Comparison of ENCODE assay signal across 19 cellular contexts in genomic region chr4:169634975-169635374, GRCh38. TPM values are rescaled to one million over a fixed set of nuclear protein-coding genes. Genes with fewer than 3 reads are reported as not detected.
DNase-seq lines count a peak whose midpoint lies in the region; ATAC-seq and TF ChIP-seq lines count a peak whose summit lies in the region.
"Had no signal": no experiment of that assay in that cellular context is flagged by ENCODE, and none has a peak within 500 bp of the region (broad histone marks: within the 10 kb centered on the region; RNA-seq: fewer than 3 reads in every experiment).

No MANE protein-coding gene starts in this region.

- BruUV-seq in Calu3 (replicated peaks; lab: Mats Ljungman, UMichigan) = no TSS peak

- peak overlapping the region in 3 of 4 donors; percentile 33 to 75 (median 39) for H3K27ac ChIP-seq in body of pancreas
- H3K27ac ChIP-seq: Peyer's patch had no signal

- H3K4me1 Mint-ChIP-seq in Calu3 (ENCODE audit: low read depth, unreplicated experiment) (peaks cover 26% of the 10 kb centered on the region), mesothelial cell of epicardium (peaks cover 25% of the 10 kb centered on the region)
- H3K4me1 Mint-ChIP-seq in activated T-helper 1 cell treated with anti-CD3 and anti-CD28 coated beads, Interleukin-12 subunit alpha, Interleukin-12 subunit beta, Interleukin-2, Interleukin-4 antibody, amounts not matched to agents 30 ng/mL and 10 ng/mL and 1 ng/mL, durations not matched to agents 14 hours and 24 hours and 36 hours (ENCODE audit: low read depth) = peaks cover 19% of the 10 kb centered on the region

- TF ChIP-seq CTCF in Calu3 (IDR thresholded peaks at IDR 0.05; ENCODE audit: unreplicated experiment) (no peak), body of pancreas (IDR thresholded peaks at IDR 0.05) (no peak), mesothelial cell of epicardium (IDR thresholded peaks at IDR 0.05; ENCODE audit: unreplicated experiment) (no peak)

- 6 to 17% methylated on average over 1 of the region's 1 CpG for WGBS in body of pancreas, 2 donors

- in situ Hi-C loops in ACHN (cut with HindIII; ENCODE audit: low pct_ligation_motif_present, low pct_unique_long_range_greater_than_20kb, low sequenced_read_pairs) = no loop called here

- DNase-seq in Calu3 (no peak), HT-29 (ENCODE audit: low spot score) (peak; percentile 66), body of pancreas (peak in 2 of 4 donors; percentile 26 to 61), mesothelial cell of epicardium (ENCODE audit: low spot score in 2 of 2, unreplicated experiment in 2 of 2) (no peak), T1000 (lab: John Stamatoyannopoulos, UW) (no peak), ACHN (no peak)
- no peak for DNase-seq in activated T-helper 1 cell treated with anti-CD3 and anti-CD28 coated beads, Interleukin-12 subunit alpha, Interleukin-12 subunit beta, Interleukin-2, Interleukin-4 antibody, amounts not matched to agents 30 ng/mL and 10 ng/mL and 1 ng/mL, durations not matched to agents 14 hours and 24 hours and 36 hours (ENCODE audit: low spot score)
- DNase-seq in activated effector memory CD4-positive, alpha-beta T cell treated with anti-CD3 and anti-CD28 coated beads, Interleukin-2, amount 50 U/mL, for 16 hours = no peak
- DNase-seq: activated CD4-positive, alpha-beta memory T cell treated with anti-CD3 and anti-CD28 coated beads for 36 hours; activated naive CD8-positive, alpha-beta T cell treated with anti-CD3 and anti-CD28 coated beads, Interleukin-2, amount 10 ng/mL, durations not matched to agents 7 days and 5 days; activated T-cell treated with anti-CD3 and anti-CD28 coated beads, Interleukin-2, amount 50 U/mL, for 24 hours; EL; NCI-H2081; NCI-H774; occipital lobe; Peyer's patch; stimulated activated CD4-positive, alpha-beta T cell treated with anti-CD3 and anti-CD28 coated beads, Interleukin-4, amount 100 ng/mL, for 1 hour; substantia nigra had no signal

- intact Hi-C loops in Calu3 (cut with micrococcal nuclease; ENCODE audit: unreplicated experiment) (loop anchor here (2.0 kb wide), 1 partner anchor 24 kb away; no protein-coding TSS in a partner anchor), body of pancreas (cut with DNase I) (no loop called here)
- intact Hi-C loops in activated T-helper 1 cell treated with anti-CD3 and anti-CD28 coated beads, Interleukin-12 subunit alpha, Interleukin-12 subunit beta, Interleukin-2, Interleukin-4 antibody, amounts not matched to agents 30 ng/mL and 10 ng/mL and 1 ng/mL, durations not matched to agents 14 hours and 24 hours and 36 hours (cut with micrococcal nuclease) = no loop called here

- peaks cover 54% of the 10 kb centered on the region for H3K4me1 ChIP-seq in body of pancreas
- H3K4me1 ChIP-seq: Peyer's patch had no signal

- peak overlapping the region; percentile 46 for H3K27ac Mint-ChIP-seq in Calu3 (ENCODE audit: unreplicated experiment)
- peak overlapping the region; percentile 63 for H3K27ac Mint-ChIP-seq in mesothelial cell of epicardium
- no peak overlapping the region for H3K27ac Mint-ChIP-seq in activated T-helper 1 cell treated with anti-CD3 and anti-CD28 coated beads, Interleukin-12 subunit alpha, Interleukin-12 subunit beta, Interleukin-2, Interleukin-4 antibody, amounts not matched to agents 30 ng/mL and 10 ng/mL and 1 ng/mL, durations not matched to agents 14 hours and 24 hours and 36 hours
- H3K27ac Mint-ChIP-seq: activated CD4-positive, alpha-beta memory T cell treated with anti-CD3 and anti-CD28 coated beads for 36 hours; activated naive CD8-positive, alpha-beta T cell treated with anti-CD3 and anti-CD28 coated beads, Interleukin-2, amount 10 ng/mL, durations not matched to agents 7 days and 5 days; activated T-cell treated with anti-CD3 and anti-CD28 coated beads, Interleukin-2, amount 50 U/mL, for 24 hours; IgD-negative memory B cell had no signal

- H3K9me3 Mint-ChIP-seq in Calu3 (ENCODE audit: low read depth, unreplicated experiment) (no peaks in the 10 kb centered on the region), mesothelial cell of epicardium (no peaks in the 10 kb centered on the region)
- H3K9me3 Mint-ChIP-seq in activated T-helper 1 cell treated with anti-CD3 and anti-CD28 coated beads, Interleukin-12 subunit alpha, Interleukin-12 subunit beta, Interleukin-2, Interleukin-4 antibody, amounts not matched to agents 30 ng/mL and 10 ng/mL and 1 ng/mL, durations not matched to agents 14 hours and 24 hours and 36 hours = no peaks in the 10 kb centered on the region
- H3K9me3 Mint-ChIP-seq: activated CD4-positive, alpha-beta memory T cell treated with anti-CD3 and anti-CD28 coated beads for 36 hours; activated naive CD8-positive, alpha-beta T cell treated with anti-CD3 and anti-CD28 coated beads, Interleukin-2, amount 10 ng/mL, durations not matched to agents 7 days and 5 days; activated T-cell treated with anti-CD3 and anti-CD28 coated beads, Interleukin-2, amount 50 U/mL, for 24 hours; IgD-negative memory B cell had no signal

- no peaks in the 10 kb centered on the region for H3K27me3 Mint-ChIP-seq in Calu3 (ENCODE audit: unreplicated experiment)
- H3K27me3 Mint-ChIP-seq in mesothelial cell of epicardium (ENCODE audit: low read depth) = no peaks in the 10 kb centered on the region
- no peaks in the 10 kb centered on the region for H3K27me3 Mint-ChIP-seq in activated T-helper 1 cell treated with anti-CD3 and anti-CD28 coated beads, Interleukin-12 subunit alpha, Interleukin-12 subunit beta, Interleukin-2, Interleukin-4 antibody, amounts not matched to agents 30 ng/mL and 10 ng/mL and 1 ng/mL, durations not matched to agents 14 hours and 24 hours and 36 hours (ENCODE audit: insufficient read depth)
- H3K27me3 Mint-ChIP-seq: activated CD4-positive, alpha-beta memory T cell treated with anti-CD3 and anti-CD28 coated beads for 36 hours; activated naive CD8-positive, alpha-beta T cell treated with anti-CD3 and anti-CD28 coated beads, Interleukin-2, amount 10 ng/mL, durations not matched to agents 7 days and 5 days; activated T-cell treated with anti-CD3 and anti-CD28 coated beads, Interleukin-2, amount 50 U/mL, for 24 hours; IgD-negative memory B cell had no signal

- no peak overlapping the region for H3K4me3 ChIP-seq in body of pancreas
- H3K4me3 ChIP-seq: Peyer's patch had no signal

- peak; percentile 99 for ATAC-seq in body of pancreas

- H3K4me3 Mint-ChIP-seq in Calu3 (ENCODE audit: low read depth, unreplicated experiment) (no peak overlapping the region), mesothelial cell of epicardium (no peak overlapping the region)
- no peak overlapping the region for H3K4me3 Mint-ChIP-seq in activated T-helper 1 cell treated with anti-CD3 and anti-CD28 coated beads, Interleukin-12 subunit alpha, Interleukin-12 subunit beta, Interleukin-2, Interleukin-4 antibody, amounts not matched to agents 30 ng/mL and 10 ng/mL and 1 ng/mL, durations not matched to agents 14 hours and 24 hours and 36 hours
- H3K4me3 Mint-ChIP-seq: activated CD4-positive, alpha-beta memory T cell treated with anti-CD3 and anti-CD28 coated beads for 36 hours; activated naive CD8-positive, alpha-beta T cell treated with anti-CD3 and anti-CD28 coated beads, Interleukin-2, amount 10 ng/mL, durations not matched to agents 7 days and 5 days; activated T-cell treated with anti-CD3 and anti-CD28 coated beads, Interleukin-2, amount 50 U/mL, for 24 hours; IgD-negative memory B cell had no signal

- CTCF ChIA-PET in Calu3 (lab: Charles Lee) = no interaction called here

- H3K9me3 ChIP-seq in body of pancreas = no peaks in the 10 kb centered on the region
- H3K9me3 ChIP-seq: Peyer's patch had no signal

- peaks cover 21% of the 10 kb centered on the region for H3K36me3 Mint-ChIP-seq in Calu3 (ENCODE audit: insufficient read depth, unreplicated experiment)
- H3K36me3 Mint-ChIP-seq in mesothelial cell of epicardium = peaks cover 26% of the 10 kb centered on the region
- H3K36me3 Mint-ChIP-seq in activated T-helper 1 cell treated with anti-CD3 and anti-CD28 coated beads, Interleukin-12 subunit alpha, Interleukin-12 subunit beta, Interleukin-2, Interleukin-4 antibody, amounts not matched to agents 30 ng/mL and 10 ng/mL and 1 ng/mL, durations not matched to agents 14 hours and 24 hours and 36 hours (ENCODE audit: low read depth) = peaks cover 40% of the 10 kb centered on the region

- no peaks in the 10 kb centered on the region for H3K36me3 ChIP-seq in body of pancreas (replicated peaks in 1 of 2; ENCODE audit: insufficient read depth in 1 of 2, low read depth in 2 of 2)

- TF ChIP-seq POLR2A in body of pancreas (IDR thresholded peaks at IDR 0.05) = no peak

- no peaks in the 10 kb centered on the region for H3K27me3 ChIP-seq in body of pancreas
- H3K27me3 ChIP-seq: Peyer's patch had no signal

RNA-seq across cellular contexts. Expression of gene CLCN3, which starts 14.6 kb away (rescaled TPM):
- 55.7 and 57.8 TPM in 2 replicates for total RNA-seq in Calu3 (2022)
- total RNA-seq in HT-29 (2014; rRNA removed; shearing (Covaris generic)) = 15.5 and 17.5 TPM in 2 replicates
- 10 to 100 TPM; 22.4 to 40.5 TPM for total RNA-seq in body of pancreas
- 57.4 to 59.4 TPM (median 58.3 TPM) in 3 replicates for total RNA-seq in mesothelial cell of epicardium
- total RNA-seq in activated T-helper 1 cell treated with anti-CD3 and anti-CD28 coated beads, Interleukin-12 subunit alpha, Interleukin-12 subunit beta, Interleukin-2, Interleukin-4 antibody, amounts not matched to agents 30 ng/mL and 10 ng/mL and 1 ng/mL, durations not matched to agents 14 hours and 24 hours and 36 hours = 29.4 and 30.2 TPM in 2 replicates

RNA-seq across cellular contexts. Expression of gene NEK1, which starts 22.6 kb away (rescaled TPM):
- total RNA-seq in Calu3 (2022) = 5.8 and 6.0 TPM in 2 replicates
- 0.55 and 1.4 TPM in 2 replicates for total RNA-seq in HT-29 (2014; rRNA removed; shearing (Covaris generic))
- 10 to 100 TPM in 1 of 2 donors, 1 to 10 TPM in 1; 6.3 to 12.2 TPM for total RNA-seq in body of pancreas
- 19.0 to 21.3 TPM (median 20.3 TPM) in 3 replicates for total RNA-seq in mesothelial cell of epicardium
- 9.1 and 11.6 TPM in 2 replicates for total RNA-seq in activated T-helper 1 cell treated with anti-CD3 and anti-CD28 coated beads, Interleukin-12 subunit alpha, Interleukin-12 subunit beta, Interleukin-2, Interleukin-4 antibody, amounts not matched to agents 30 ng/mL and 10 ng/mL and 1 ng/mL, durations not matched to agents 14 hours and 24 hours and 36 hours
